In the genomic region with DNA sequence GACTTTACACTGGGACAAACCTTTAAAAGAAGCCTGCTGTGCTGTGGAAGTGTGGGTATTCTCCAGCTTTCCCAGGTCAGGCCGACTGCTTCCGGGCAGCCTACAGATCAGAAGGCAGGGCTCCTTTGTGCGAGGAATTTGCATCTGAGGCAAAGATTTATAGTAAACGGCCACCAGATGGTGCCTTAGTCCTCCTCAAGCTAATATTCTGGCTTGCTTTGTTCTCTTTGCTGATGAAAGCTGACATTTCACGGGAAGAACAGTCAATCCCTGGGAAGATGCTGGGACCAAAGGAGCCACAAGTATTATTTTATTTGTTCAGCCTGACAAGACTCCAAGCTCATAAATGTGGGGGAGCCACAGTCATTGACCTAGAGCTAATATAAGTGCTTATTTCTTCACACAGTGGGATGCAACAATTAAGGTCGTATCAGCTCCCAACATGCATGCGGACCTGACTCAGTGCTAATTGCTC, we compare ENCODE assay signal across 8 cellular contexts.
DNase-seq lines count a peak whose midpoint lies in the region; ATAC-seq, FAIRE-seq and TF ChIP-seq lines count a peak whose summit lies in the region.

No MANE protein-coding gene starts in this region.

- in situ Hi-C loops in K562 (cut with MboI) = no loop called here
- in situ Hi-C loops in gastrocnemius medialis (cut with MboI; ENCODE audit: low sequenced_read_pairs in 4 of 4) = no loop called here

- H3K79me2 ChIP-seq in K562 (ENCODE audit: control insufficient read depth, insufficient read depth, low read length) = no peaks in the 10 kb centered on the region

- H3K4me1 ChIP-seq in K562 (replicated peaks in 1 of 2; ENCODE audit: control insufficient read depth in 2 of 2, insufficient read depth in 2 of 2, low read length in 2 of 2) (no peaks in the 10 kb centered on the region), gastrocnemius medialis (peaks cover 2 to 4% of the 10 kb centered on the region in 2 donors)

- TF ChIP-seq POLR2A in K562 (conservative IDR thresholded peaks at IDR 0.05) = no peak
- TF ChIP-seq POLR2A in gastrocnemius medialis (IDR thresholded peaks at IDR 0.05) = no peak

- H3K9me1 ChIP-seq in K562 (ENCODE audit: control insufficient read depth, insufficient read depth, low read length) = no peaks in the 10 kb centered on the region

- POLR2A ChIA-PET in K562 (lab: Yijun Ruan, JAX) = interaction anchor here (0.7 kb wide), 1 partner anchor 44 kb away, joined by 3 read pairs; no protein-coding TSS in a partner anchor

- H3K27me3 ChIP-seq in K562 (ENCODE audit: control insufficient read depth in 2 of 2, insufficient read depth in 2 of 2, low read length in 2 of 2) (peaks cover 4 to 52% of the 10 kb centered on the region in 2 experiments), gastrocnemius medialis (no peaks in the 10 kb centered on the region)

- H3K4me3 ChIP-seq in GM12875 (ENCODE audit: low read depth, low read length) (no peak overlapping the region), K562 (no peak overlapping the region), gastrocnemius medialis (no peak overlapping the region)

- TF ChIP-seq RAD21 in K562 (CRISPR knock-in tag; conservative IDR thresholded peaks at IDR 0.05 in 1 of 2, IDR thresholded peaks at IDR 0.05 in 1 of 2) = peak; percentile 61 to 64

- H2AFZ ChIP-seq in K562 (ENCODE audit: low read depth, low read length) = no peak overlapping the region

- BruUV-seq in K562 (replicated peaks; lab: Mats Ljungman, UMichigan) = no TSS peak

- H4K20me1 ChIP-seq in K562 (replicated peaks; ENCODE audit: control insufficient read depth, insufficient read depth, low read length) = peaks cover 6% of the 10 kb centered on the region

- intact Hi-C loops in K562 (cut with micrococcal nuclease) (loop anchor here (1.0 to 10.0 kb wide), 2 partner anchors 45 to 561 kb away; no protein-coding TSS in a partner anchor), gastrocnemius medialis (cut with DNase I; ENCODE audit: low total_unique reads) (loop anchor here (1.0 to 5.0 kb wide), 2 partner anchors 45 to 306 kb away; partner anchors contain the start of genes ARFIP1 and TIGD4)

- no peak overlapping the region for H3K4me2 ChIP-seq in K562 (ENCODE audit: insufficient read depth, low read length)

- DNase-seq in NCI-H1417 treated with DMSO at 0.1 percent for 48 hours (lab: John Stamatoyannopoulos, UW) (peak; percentile 73), SKM-1 treated with dmso at 0.1 percent for 144 hours (lab: John Stamatoyannopoulos, UW; ENCODE audit: unreplicated experiment) (peak; percentile 79), K562 (ENCODE audit: extremely low read depth in 1 of 4, low spot score in 3 of 4) (peak; percentile 50 to 65 (median 56)), iPS DF 19.7 (ENCODE audit: low read depth, low spot score) (peak; percentile 92), gastrocnemius medialis (no peak)

- TF ChIP-seq CTCF in 22Rv1 (IDR thresholded peaks at IDR 0.05) (peak; percentile 80), GM12875 (IDR thresholded peaks at IDR 0.05; ENCODE audit: borderline replicate concordance, insufficient read depth, low read depth, low read length) (peak; percentile 55; the same call in 1 of the 2 replicates), K562 (IDR thresholded peaks at IDR 0.05 in 2 of 3, conservative IDR thresholded peaks at IDR 0.05 in 1 of 3; ENCODE audit: insufficient read depth in 2 of 3, low read depth in 1 of 3, low read length in 3 of 3) (peak; percentile 60 to 69 (median 65)), gastrocnemius medialis (IDR thresholded peaks at IDR 0.05 in 4 of 5, conservative IDR thresholded peaks at IDR 0.05 in 1 of 5) (peak in 4 of 5 experiments; percentile 30 to 55 (median 48))

- WGBS in K562 (ENCODE audit: insufficient coverage, low coverage, missing lambda C conversion rate) = 0% methylated on average over 7 of the region's 7 CpGs

- no peak for TF ChIP-seq EP300 in K562 (IDR thresholded peaks at IDR 0.05; ENCODE audit: low read length)

- no peak overlapping the region for H3K27ac ChIP-seq in 22Rv1
- no peak overlapping the region for H3K27ac ChIP-seq in K562 (ENCODE audit: extremely low read depth, low read depth, low read length)
- no peak overlapping the region for H3K27ac ChIP-seq in gastrocnemius medialis

- H3K9ac ChIP-seq in K562 (ENCODE audit: insufficient read depth in 1 of 2, low read depth in 2 of 2, low read length in 2 of 2) = no peak overlapping the region

- peak; percentile 78 for ATAC-seq in HG02852 (IDR thresholded peaks at IDR 0.05; ENCODE audit: unreplicated experiment)
- peak; percentile 87 for ATAC-seq in K562
- peak; percentile 67 to 68 for ATAC-seq in gastrocnemius medialis

- no peaks in the 10 kb centered on the region for H3K9me3 ChIP-seq in K562 (replicated peaks; ENCODE audit: control insufficient read depth, insufficient read depth, low read depth, low read length)
- no peaks in the 10 kb centered on the region for H3K9me3 ChIP-seq in gastrocnemius medialis

- H3K36me3 ChIP-seq in K562 (ENCODE audit: control insufficient read depth, insufficient read depth, low read length) = no peaks in the 10 kb centered on the region
- H3K36me3 ChIP-seq in gastrocnemius medialis = no peaks in the 10 kb centered on the region

- CTCF ChIA-PET in K562 (lab: Yijun Ruan, JAX; ENCODE audit: low intra/inter-chr PET ratio) = interaction anchor here (0.6 to 2.9 kb wide), 4 partner anchors 41 to 493 kb away, joined by 3 to 20 read pairs (median 4); no protein-coding TSS in a partner anchor

- FAIRE-seq in K562 (lab: Jason Lieb, UNC) = peak; percentile 92

TF ChIP-seq in K562, 482 proteins besides CTCF, POLR2A, EP300 and RAD21 (continues in another document):
- TF ChIP-seq RFX1 (IDR thresholded peaks at IDR 0.05) = no peak
- TF ChIP-seq ETV1 (tag; conservative IDR thresholded peaks at IDR 0.05; ENCODE audit: low read depth) = no peak
- peak; percentile 16; the same call in 1 of the 2 replicates for TF ChIP-seq STAG1 (CRISPR knock-in tag; IDR thresholded peaks at IDR 0.05; ENCODE audit: borderline replicate concordance)
- no peak for TF ChIP-seq ARNT (IDR thresholded peaks at IDR 0.05)
- TF ChIP-seq CHD4 (IDR thresholded peaks at IDR 0.05; ENCODE audit: insufficient read depth, insufficient replicate concordance, low read depth, low read length, poor library complexity, severe bottlenecking) = no peak
- TF ChIP-seq SMC3 (conservative IDR thresholded peaks at IDR 0.05; ENCODE audit: insufficient read depth, low read depth, low read length) = peak; percentile 56
- 0 out of 4 replicates have a peak, but pooled peaks of 1 of the 2 experiments have one; percentile 8 for TF ChIP-seq RCOR1 (IDR thresholded peaks at IDR 0.05; ENCODE audit: borderline replicate concordance in 1 of 2, low read depth in 2 of 2, low read length in 2 of 2)
- no peak for TF ChIP-seq NR2C2 (CRISPR knock-in tag; IDR thresholded peaks at IDR 0.05)
- peak; percentile 53; the same call in 1 of the 2 replicates for TF ChIP-seq NR2C2 (tag; IDR thresholded peaks at IDR 0.05)
- TF ChIP-seq, protein P1, sequence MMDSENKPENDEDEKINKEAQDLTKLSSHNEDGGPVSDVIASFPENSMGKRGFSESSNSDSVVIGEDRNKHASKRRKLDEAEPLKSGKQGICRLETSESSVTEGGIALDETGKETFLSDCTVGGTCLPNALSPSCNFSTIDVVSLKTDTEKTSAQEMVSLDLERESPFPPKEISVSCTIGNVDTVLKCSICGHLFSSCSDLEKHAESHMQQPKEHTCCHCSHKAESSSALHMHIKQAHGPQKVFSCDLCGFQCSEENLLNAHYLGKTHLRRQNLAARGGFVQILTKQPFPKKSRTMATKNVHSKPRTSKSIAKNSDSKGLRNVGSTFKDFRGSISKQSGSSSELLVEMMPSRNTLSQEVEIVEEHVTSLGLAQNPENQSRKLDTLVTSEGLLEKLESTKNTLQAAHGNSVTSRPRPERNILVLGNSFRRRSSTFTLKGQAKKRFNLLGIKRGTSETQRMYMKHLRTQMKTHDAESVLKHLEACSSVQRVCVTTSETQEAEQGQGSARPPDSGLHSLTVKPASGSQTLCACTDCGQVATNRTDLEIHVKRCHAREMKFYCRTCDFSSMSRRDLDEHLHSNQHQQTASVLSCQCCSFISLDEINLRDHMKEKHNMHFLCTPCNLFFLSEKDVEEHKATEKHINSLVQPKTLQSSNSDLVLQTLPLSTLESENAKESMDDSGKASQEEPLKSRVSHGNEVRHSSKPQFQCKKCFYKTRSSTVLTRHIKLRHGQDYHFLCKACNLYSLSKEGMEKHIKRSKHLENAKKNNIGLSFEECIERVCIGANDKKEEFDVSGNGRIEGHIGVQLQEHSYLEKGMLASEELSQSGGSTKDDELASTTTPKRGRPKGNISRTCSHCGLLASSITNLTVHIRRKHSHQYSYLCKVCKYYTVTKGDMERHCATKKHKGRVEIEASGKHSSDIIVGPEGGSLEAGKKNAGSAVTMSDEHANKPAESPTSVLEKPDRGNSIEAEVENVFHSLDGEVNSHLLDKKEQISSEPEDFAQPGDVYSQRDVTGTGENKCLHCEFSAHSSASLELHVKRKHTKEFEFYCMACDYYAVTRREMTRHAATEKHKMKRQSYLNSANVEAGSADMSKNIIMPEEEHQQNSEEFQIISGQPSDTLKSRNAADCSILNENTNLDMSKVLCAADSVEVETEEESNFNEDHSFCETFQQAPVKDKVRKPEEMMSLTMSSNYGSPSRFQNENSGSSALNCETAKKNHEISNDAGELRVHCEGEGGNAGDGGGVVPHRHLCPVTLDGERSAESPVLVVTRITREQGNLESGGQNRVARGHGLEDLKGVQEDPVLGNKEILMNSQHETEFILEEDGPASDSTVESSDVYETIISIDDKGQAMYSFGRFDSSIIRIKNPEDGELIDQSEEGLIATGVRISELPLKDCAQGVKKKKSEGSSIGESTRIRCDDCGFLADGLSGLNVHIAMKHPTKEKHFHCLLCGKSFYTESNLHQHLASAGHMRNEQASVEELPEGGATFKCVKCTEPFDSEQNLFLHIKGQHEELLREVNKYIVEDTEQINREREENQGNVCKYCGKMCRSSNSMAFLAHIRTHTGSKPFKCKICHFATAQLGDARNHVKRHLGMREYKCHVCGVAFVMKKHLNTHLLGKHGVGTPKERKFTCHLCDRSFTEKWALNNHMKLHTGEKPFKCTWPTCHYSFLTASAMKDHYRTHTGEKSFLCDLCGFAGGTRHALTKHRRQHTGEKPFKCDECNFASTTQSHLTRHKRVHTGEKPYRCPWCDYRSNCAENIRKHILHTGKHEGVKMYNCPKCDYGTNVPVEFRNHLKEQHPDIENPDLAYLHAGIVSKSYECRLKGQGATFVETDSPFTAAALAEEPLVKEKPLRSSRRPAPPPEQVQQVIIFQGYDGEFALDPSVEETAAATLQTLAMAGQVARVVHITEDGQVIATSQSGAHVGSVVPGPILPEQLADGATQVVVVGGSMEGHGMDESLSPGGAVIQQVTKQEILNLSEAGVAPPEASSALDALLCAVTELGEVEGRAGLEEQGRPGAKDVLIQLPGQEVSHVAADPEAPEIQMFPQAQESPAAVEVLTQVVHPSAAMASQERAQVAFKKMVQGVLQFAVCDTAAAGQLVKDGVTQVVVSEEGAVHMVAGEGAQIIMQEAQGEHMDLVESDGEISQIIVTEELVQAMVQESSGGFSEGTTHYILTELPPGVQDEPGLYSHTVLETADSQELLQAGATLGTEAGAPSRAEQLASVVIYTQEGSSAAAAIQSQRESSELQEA (IDR thresholded peaks at IDR 0.05; ENCODE audit: low read depth) = no peak

Comparison
In these comparisons a context has a peak if more than half of its experiments do, and no peak if none do; other contexts are left out.
1. DNase-seq: peak in NCI-H1417 treated with DMSO at 0.1 percent for 48 hours (single experiment), SKM-1 treated with dmso at 0.1 percent for 144 hours (single experiment), K562 (4 of 4) and iPS DF 19.7 (single experiment); none in gastrocnemius medialis (0 of 2).
2. Peak in every context shown above with its lines, with median percentiles within 50 percentile points of each other: CTCF ChIP-seq and ATAC-seq.